ENCODE assay signal across 1 cellular context in the genomic region with DNA sequence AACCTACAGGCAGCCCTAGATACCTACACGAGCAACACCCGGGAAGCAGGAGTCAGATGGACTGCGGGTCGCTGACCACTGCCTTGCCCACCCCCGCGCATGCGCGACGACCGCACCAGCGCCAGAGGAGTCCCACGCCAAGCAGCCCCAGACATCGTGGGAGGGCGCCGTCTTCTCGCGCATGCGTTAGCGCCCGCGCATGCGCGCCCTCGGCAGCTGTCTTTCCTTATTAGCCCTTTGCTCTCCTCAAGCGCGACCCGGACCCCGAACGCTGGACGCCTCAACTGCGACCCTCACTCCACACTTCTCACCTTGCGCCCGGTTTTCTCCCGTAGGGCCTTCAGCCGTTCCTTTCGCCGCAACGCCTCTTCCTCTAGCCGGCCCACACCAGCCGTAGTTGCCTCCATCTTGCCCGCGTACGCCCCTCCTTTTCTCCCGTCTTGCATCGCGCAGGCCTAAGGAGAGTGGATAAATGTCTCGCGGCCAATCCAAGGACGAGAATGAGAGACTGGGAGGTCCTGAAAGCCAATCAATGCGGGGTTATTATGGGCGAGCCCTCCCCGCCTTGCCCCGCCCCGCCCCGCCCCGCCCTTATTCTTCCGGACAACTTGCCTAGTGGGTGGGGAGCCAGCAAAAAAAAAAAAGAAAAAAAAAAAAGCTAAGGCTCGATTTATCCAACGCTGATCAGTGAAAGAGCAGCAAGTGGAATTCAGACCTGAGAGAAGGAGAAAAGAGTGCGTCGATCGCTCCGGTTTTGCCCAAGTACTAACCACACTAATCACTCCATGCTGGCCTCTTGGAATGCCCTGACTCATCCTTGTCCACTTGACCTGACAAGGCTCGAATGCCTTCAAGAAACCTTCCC.
TF ChIP-seq lines count a peak whose summit lies in the region.

A gene (minus strand): TSS at position 420 of the 865 bp plus-strand sequence. CDS start 13 bp downstream, at position 407.

TF ChIP-seq in HepG2, 621 proteins besides CTCF, POLR2A, EP300 and RAD21 (continued from another document and continues in another):
- TF ChIP-seq ZNF124 (CRISPR knock-in tag; IDR thresholded peaks at IDR 0.05), result 0 out of 2 replicates have a peak, but pooled peaks have one; percentile 71
- TF ChIP-seq ZFAT (CRISPR knock-in tag; conservative IDR thresholded peaks at IDR 0.05), result no peak
- peak; percentile 81 for TF ChIP-seq PHF20 (CRISPR knock-in tag; IDR thresholded peaks at IDR 0.05)
- TF ChIP-seq, protein P1, sequence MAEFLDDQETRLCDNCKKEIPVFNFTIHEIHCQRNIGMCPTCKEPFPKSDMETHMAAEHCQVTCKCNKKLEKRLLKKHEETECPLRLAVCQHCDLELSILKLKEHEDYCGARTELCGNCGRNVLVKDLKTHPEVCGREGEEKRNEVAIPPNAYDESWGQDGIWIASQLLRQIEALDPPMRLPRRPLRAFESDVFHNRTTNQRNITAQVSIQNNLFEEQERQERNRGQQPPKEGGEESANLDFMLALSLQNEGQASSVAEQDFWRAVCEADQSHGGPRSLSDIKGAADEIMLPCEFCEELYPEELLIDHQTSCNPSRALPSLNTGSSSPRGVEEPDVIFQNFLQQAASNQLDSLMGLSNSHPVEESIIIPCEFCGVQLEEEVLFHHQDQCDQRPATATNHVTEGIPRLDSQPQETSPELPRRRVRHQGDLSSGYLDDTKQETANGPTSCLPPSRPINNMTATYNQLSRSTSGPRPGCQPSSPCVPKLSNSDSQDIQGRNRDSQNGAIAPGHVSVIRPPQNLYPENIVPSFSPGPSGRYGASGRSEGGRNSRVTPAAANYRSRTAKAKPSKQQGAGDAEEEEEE (CRISPR knock-in tag; IDR thresholded peaks at IDR 0.05; ENCODE audit: borderline replicate concordance), result no peak
- TF ChIP-seq ZNF430 (CRISPR knock-in tag; IDR thresholded peaks at IDR 0.05), result no peak; the same call in 1 of the 2 replicates
- peak; percentile 67; the same call in 1 of the 2 replicates for TF ChIP-seq BRD4 (CRISPR knock-in tag; IDR thresholded peaks at IDR 0.05)
- TF ChIP-seq, protein P2, sequence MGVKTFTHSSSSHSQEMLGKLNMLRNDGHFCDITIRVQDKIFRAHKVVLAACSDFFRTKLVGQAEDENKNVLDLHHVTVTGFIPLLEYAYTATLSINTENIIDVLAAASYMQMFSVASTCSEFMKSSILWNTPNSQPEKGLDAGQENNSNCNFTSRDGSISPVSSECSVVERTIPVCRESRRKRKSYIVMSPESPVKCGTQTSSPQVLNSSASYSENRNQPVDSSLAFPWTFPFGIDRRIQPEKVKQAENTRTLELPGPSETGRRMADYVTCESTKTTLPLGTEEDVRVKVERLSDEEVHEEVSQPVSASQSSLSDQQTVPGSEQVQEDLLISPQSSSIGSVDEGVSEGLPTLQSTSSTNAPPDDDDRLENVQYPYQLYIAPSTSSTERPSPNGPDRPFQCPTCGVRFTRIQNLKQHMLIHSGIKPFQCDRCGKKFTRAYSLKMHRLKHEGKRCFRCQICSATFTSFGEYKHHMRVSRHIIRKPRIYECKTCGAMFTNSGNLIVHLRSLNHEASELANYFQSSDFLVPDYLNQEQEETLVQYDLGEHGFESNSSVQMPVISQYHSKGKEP (CRISPR knock-in tag; IDR thresholded peaks at IDR 0.05), result no peak
- TF ChIP-seq, protein P3, sequence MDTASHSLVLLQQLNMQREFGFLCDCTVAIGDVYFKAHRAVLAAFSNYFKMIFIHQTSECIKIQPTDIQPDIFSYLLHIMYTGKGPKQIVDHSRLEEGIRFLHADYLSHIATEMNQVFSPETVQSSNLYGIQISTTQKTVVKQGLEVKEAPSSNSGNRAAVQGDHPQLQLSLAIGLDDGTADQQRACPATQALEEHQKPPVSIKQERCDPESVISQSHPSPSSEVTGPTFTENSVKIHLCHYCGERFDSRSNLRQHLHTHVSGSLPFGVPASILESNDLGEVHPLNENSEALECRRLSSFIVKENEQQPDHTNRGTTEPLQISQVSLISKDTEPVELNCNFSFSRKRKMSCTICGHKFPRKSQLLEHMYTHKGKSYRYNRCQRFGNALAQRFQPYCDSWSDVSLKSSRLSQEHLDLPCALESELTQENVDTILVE (CRISPR knock-in tag; IDR thresholded peaks at IDR 0.05), result no peak
- TF ChIP-seq, protein P4, sequence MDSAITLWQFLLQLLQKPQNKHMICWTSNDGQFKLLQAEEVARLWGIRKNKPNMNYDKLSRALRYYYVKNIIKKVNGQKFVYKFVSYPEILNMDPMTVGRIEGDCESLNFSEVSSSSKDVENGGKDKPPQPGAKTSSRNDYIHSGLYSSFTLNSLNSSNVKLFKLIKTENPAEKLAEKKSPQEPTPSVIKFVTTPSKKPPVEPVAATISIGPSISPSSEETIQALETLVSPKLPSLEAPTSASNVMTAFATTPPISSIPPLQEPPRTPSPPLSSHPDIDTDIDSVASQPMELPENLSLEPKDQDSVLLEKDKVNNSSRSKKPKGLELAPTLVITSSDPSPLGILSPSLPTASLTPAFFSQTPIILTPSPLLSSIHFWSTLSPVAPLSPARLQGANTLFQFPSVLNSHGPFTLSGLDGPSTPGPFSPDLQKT (CRISPR knock-in tag; IDR thresholded peaks at IDR 0.05; ENCODE audit: borderline replicate concordance), result no peak
- TF ChIP-seq, protein P5, sequence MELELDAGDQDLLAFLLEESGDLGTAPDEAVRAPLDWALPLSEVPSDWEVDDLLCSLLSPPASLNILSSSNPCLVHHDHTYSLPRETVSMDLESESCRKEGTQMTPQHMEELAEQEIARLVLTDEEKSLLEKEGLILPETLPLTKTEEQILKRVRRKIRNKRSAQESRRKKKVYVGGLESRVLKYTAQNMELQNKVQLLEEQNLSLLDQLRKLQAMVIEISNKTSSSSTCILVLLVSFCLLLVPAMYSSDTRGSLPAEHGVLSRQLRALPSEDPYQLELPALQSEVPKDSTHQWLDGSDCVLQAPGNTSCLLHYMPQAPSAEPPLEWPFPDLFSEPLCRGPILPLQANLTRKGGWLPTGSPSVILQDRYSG (CRISPR knock-in tag; IDR thresholded peaks at IDR 0.05), result no peak
- no peak for TF ChIP-seq ZNF557 (CRISPR knock-in tag; IDR thresholded peaks at IDR 0.05)
- TF ChIP-seq, protein P6, sequence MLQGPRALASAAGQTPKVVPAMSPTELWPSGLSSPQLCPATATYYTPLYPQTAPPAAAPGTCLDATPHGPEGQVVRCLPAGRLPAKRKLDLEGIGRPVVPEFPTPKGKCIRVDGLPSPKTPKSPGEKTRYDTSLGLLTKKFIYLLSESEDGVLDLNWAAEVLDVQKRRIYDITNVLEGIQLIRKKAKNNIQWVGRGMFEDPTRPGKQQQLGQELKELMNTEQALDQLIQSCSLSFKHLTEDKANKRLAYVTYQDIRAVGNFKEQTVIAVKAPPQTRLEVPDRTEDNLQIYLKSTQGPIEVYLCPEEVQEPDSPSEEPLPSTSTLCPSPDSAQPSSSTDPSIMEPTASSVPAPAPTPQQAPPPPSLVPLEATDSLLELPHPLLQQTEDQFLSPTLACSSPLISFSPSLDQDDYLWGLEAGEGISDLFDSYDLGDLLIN (CRISPR knock-in tag; IDR thresholded peaks at IDR 0.05; ENCODE audit: borderline replicate concordance), result peak; percentile 54; the same call in 1 of the 2 replicates
- TF ChIP-seq, protein P7, sequence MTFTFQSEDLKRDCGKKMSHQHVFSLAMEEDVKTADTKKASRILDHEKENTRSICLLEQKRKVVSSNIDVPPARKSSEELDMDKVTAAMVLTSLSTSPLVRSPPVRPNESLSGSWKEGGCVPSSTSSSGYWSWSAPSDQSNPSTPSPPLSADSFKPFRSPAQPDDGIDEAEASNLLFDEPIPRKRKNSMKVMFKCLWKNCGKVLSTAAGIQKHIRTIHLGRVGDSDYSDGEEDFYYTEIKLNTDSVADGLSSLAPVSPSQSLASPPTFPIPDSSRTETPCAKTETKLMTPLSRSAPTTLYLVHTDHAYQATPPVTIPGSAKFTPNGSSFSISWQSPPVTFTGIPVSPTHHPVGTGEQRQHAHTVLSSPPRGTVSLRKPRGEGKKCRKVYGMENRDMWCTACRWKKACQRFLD (CRISPR knock-in tag; IDR thresholded peaks at IDR 0.05; ENCODE audit: borderline replicate concordance), result no peak; the same call in 1 of the 2 replicates
- TF ChIP-seq, protein P8, sequence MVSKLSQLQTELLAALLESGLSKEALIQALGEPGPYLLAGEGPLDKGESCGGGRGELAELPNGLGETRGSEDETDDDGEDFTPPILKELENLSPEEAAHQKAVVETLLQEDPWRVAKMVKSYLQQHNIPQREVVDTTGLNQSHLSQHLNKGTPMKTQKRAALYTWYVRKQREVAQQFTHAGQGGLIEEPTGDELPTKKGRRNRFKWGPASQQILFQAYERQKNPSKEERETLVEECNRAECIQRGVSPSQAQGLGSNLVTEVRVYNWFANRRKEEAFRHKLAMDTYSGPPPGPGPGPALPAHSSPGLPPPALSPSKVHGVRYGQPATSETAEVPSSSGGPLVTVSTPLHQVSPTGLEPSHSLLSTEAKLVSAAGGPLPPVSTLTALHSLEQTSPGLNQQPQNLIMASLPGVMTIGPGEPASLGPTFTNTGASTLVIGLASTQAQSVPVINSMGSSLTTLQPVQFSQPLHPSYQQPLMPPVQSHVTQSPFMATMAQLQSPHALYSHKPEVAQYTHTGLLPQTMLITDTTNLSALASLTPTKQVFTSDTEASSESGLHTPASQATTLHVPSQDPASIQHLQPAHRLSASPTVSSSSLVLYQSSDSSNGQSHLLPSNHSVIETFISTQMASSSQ (IDR thresholded peaks at IDR 0.05; ENCODE audit: low read depth), result 0 out of 2 replicates have a peak, but pooled peaks have one; percentile 8
- TF ChIP-seq, protein P8 (CRISPR knock-in tag; IDR thresholded peaks at IDR 0.05; ENCODE audit: borderline replicate concordance), result no peak
- TF ChIP-seq ATF7-NPFF (CRISPR knock-in tag; IDR thresholded peaks at IDR 0.05; ENCODE audit: low read depth), result 0 out of 2 replicates have a peak, but pooled peaks have one; percentile 46
- TF ChIP-seq ZNF839 (CRISPR knock-in tag; IDR thresholded peaks at IDR 0.05; ENCODE audit: borderline replicate concordance), result 0 out of 2 replicates have a peak, but pooled peaks have one; percentile 15
- TF ChIP-seq ZFY (CRISPR knock-in tag; IDR thresholded peaks at IDR 0.05), result peak; percentile 69
- TF ChIP-seq, protein P9, sequence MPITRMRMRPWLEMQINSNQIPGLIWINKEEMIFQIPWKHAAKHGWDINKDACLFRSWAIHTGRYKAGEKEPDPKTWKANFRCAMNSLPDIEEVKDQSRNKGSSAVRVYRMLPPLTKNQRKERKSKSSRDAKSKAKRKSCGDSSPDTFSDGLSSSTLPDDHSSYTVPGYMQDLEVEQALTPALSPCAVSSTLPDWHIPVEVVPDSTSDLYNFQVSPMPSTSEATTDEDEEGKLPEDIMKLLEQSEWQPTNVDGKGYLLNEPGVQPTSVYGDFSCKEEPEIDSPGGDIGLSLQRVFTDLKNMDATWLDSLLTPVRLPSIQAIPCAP (CRISPR knock-in tag; IDR thresholded peaks at IDR 0.05; ENCODE audit: low read depth), result no peak
- TF ChIP-seq WIZ (CRISPR knock-in tag; IDR thresholded peaks at IDR 0.05), result 0 out of 2 replicates have a peak, but pooled peaks have one; percentile 49
- TF ChIP-seq, protein P10, sequence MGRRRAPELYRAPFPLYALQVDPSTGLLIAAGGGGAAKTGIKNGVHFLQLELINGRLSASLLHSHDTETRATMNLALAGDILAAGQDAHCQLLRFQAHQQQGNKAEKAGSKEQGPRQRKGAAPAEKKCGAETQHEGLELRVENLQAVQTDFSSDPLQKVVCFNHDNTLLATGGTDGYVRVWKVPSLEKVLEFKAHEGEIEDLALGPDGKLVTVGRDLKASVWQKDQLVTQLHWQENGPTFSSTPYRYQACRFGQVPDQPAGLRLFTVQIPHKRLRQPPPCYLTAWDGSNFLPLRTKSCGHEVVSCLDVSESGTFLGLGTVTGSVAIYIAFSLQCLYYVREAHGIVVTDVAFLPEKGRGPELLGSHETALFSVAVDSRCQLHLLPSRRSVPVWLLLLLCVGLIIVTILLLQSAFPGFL (CRISPR knock-in tag; IDR thresholded peaks at IDR 0.05), result no peak
- peak; percentile 68 for TF ChIP-seq KMT2B (CRISPR knock-in tag; IDR thresholded peaks at IDR 0.05)
- peak; percentile 40; the same call in 1 of the 2 replicates for TF ChIP-seq ZNF329 (CRISPR knock-in tag; IDR thresholded peaks at IDR 0.05; ENCODE audit: low read depth)
- TF ChIP-seq TARDBP (CRISPR knock-in tag; IDR thresholded peaks at IDR 0.05), result peak; percentile 81
- TF ChIP-seq, protein P11, sequence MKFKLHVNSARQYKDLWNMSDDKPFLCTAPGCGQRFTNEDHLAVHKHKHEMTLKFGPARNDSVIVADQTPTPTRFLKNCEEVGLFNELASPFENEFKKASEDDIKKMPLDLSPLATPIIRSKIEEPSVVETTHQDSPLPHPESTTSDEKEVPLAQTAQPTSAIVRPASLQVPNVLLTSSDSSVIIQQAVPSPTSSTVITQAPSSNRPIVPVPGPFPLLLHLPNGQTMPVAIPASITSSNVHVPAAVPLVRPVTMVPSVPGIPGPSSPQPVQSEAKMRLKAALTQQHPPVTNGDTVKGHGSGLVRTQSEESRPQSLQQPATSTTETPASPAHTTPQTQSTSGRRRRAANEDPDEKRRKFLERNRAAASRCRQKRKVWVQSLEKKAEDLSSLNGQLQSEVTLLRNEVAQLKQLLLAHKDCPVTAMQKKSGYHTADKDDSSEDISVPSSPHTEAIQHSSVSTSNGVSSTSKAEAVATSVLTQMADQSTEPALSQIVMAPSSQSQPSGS (CRISPR knock-in tag; IDR thresholded peaks at IDR 0.05), result peak; percentile 44; the same call in 1 of the 2 replicates
- peak; percentile 85 for TF ChIP-seq PHF8 (CRISPR knock-in tag; IDR thresholded peaks at IDR 0.05)
- TF ChIP-seq ZIK1 (CRISPR knock-in tag; IDR thresholded peaks at IDR 0.05; ENCODE audit: borderline replicate concordance, low read depth), result no peak
- TF ChIP-seq ZSCAN9 (CRISPR knock-in tag; IDR thresholded peaks at IDR 0.05; ENCODE audit: borderline replicate concordance), result 0 out of 2 replicates have a peak, but pooled peaks have one; percentile 12
- TF ChIP-seq KDM2A (CRISPR knock-in tag; IDR thresholded peaks at IDR 0.05; ENCODE audit: borderline replicate concordance, low read depth), result peak; percentile 74
- 0 out of 2 replicates have a peak, but pooled peaks have one; percentile 38 for TF ChIP-seq ARNT2 (CRISPR knock-in tag; IDR thresholded peaks at IDR 0.05; ENCODE audit: low read depth)
- TF ChIP-seq, protein P12, sequence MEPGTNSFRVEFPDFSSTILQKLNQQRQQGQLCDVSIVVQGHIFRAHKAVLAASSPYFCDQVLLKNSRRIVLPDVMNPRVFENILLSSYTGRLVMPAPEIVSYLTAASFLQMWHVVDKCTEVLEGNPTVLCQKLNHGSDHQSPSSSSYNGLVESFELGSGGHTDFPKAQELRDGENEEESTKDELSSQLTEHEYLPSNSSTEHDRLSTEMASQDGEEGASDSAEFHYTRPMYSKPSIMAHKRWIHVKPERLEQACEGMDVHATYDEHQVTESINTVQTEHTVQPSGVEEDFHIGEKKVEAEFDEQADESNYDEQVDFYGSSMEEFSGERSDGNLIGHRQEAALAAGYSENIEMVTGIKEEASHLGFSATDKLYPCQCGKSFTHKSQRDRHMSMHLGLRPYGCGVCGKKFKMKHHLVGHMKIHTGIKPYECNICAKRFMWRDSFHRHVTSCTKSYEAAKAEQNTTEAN (CRISPR knock-in tag; conservative IDR thresholded peaks at IDR 0.05), result no peak
- peak; percentile 77; the same call in 1 of the 2 replicates for TF ChIP-seq HES4 (CRISPR knock-in tag; IDR thresholded peaks at IDR 0.05; ENCODE audit: borderline replicate concordance)
- 0 out of 2 replicates have a peak, but pooled peaks have one; percentile 14 for TF ChIP-seq MEF2D (CRISPR knock-in tag; IDR thresholded peaks at IDR 0.05)
